Comparison of ENCODE assay signal across 7 cellular contexts in genomic region chr11:73157141-73158010, GRCh38. TPM values are rescaled to one million over a fixed set of nuclear protein-coding genes. Genes with fewer than 3 reads are reported as not detected.
A peak's percentile ranks its signal among the peaks of the same experiment; 100 is the strongest.
DNase-seq lines count a peak whose midpoint lies in the region; ATAC-seq and TF ChIP-seq lines count a peak whose summit lies in the region.

No MANE protein-coding gene starts in this region.

- DNase-seq in lung (ENCODE audit: low spot score): no peak
- DNase-seq in stimulated activated CD4-positive, alpha-beta T cell treated with anti-CD3 and anti-CD28 coated beads, Interleukin-1b, Interleukin-23, amount 100 ng/mL, for 48 hours: no peak
- no peak for DNase-seq in DMS153 (lab: John Stamatoyannopoulos, UW)

- H3K4me1 ChIP-seq in lung (ENCODE audit: control insufficient read depth in 2 of 2, insufficient read depth in 2 of 2, low read length in 2 of 2): peaks cover 11 to 12% of the 10 kb centered on the region in 2 donors

- 25 to 44% methylated on average over 9 of the region's 9 CpGs for WGBS in lung, 2 donors

- H3K9me3 ChIP-seq in lung (ENCODE audit: control insufficient read depth in 2 of 2, insufficient read depth in 1 of 2, low read length in 1 of 2): no peaks in the 10 kb centered on the region

- no peak overlapping the region for H3K27ac Mint-ChIP-seq in activated T-helper 17 cell treated with anti-CD3 and anti-CD28 coated beads, Interleukin-2, amount 50 U/mL, for 72 hours

- H3K27me3 Mint-ChIP-seq in activated T-helper 17 cell treated with anti-CD3 and anti-CD28 coated beads, Interleukin-2, amount 50 U/mL, for 72 hours: no peaks in the 10 kb centered on the region

- H3K4me1 Mint-ChIP-seq in activated T-helper 17 cell treated with anti-CD3 and anti-CD28 coated beads, Interleukin-2, amount 50 U/mL, for 72 hours: peaks cover 36% of the 10 kb centered on the region

- no peaks in the 10 kb centered on the region for H3K36me3 Mint-ChIP-seq in activated T-helper 17 cell treated with anti-CD3 and anti-CD28 coated beads, Interleukin-2, amount 50 U/mL, for 72 hours (ENCODE audit: low read depth)

- TF ChIP-seq CTCF in lung (IDR thresholded peaks at IDR 0.05; ENCODE audit: control extremely low read depth, extremely low read depth): no peak

- ATAC-seq in HG03045 (IDR thresholded peaks at IDR 0.05; ENCODE audit: unreplicated experiment) (peak; percentile 37), lung (ENCODE audit: insufficient read depth, low FRiP score) (no peak), HG02840 (IDR thresholded peaks at IDR 0.05; ENCODE audit: low FRiP score, unreplicated experiment) (no peak)
- ATAC-seq in activated T-helper 17 cell treated with anti-CD3 and anti-CD28 coated beads, Interleukin-2, amount 50 U/mL, for 72 hours (replicated peaks): peak; percentile 47

- peak overlapping the region; percentile 59 to 79 for H3K27ac ChIP-seq in lung (ENCODE audit: low read depth in 1 of 2, low read length in 1 of 2)

- no peak overlapping the region for H3K4me3 Mint-ChIP-seq in activated T-helper 17 cell treated with anti-CD3 and anti-CD28 coated beads, Interleukin-2, amount 50 U/mL, for 72 hours

- H3K4me3 ChIP-seq in lung: no peak overlapping the region

- H3K27me3 ChIP-seq in lung (ENCODE audit: control insufficient read depth, insufficient read depth): no peaks in the 10 kb centered on the region

- no peaks in the 10 kb centered on the region for H3K36me3 ChIP-seq in lung (ENCODE audit: control insufficient read depth in 2 of 2, insufficient read depth in 2 of 2, low read length in 2 of 2)

- TF ChIP-seq POLR2A in GM18526 (IDR thresholded peaks at IDR 0.05; ENCODE audit: extremely low read depth, insufficient read length): peak; percentile 49

- H3K9me3 Mint-ChIP-seq in activated T-helper 17 cell treated with anti-CD3 and anti-CD28 coated beads, Interleukin-2, amount 50 U/mL, for 72 hours: no peaks in the 10 kb centered on the region

RNA-seq across cellular contexts. Expression of gene FCHSD2, which starts 15.3 kb away (rescaled TPM):
- total RNA-seq in activated T-helper 17 cell treated with anti-CD3 and anti-CD28 coated beads, Interleukin-2, amount 50 U/mL, for 72 hours: 10 to 100 TPM; 21.7 to 22.3 TPM
- 10 to 100 TPM; 41.0 to 41.6 TPM for total RNA-seq in lung
- 10 to 100 TPM; 14.7 to 24.2 TPM for polyA plus RNA-seq in lung

Comparison
In these comparisons a context has a peak if more than half of its experiments do, and no peak if none do; other contexts are left out.
1. ATAC-seq: peak in HG03045 (single experiment) and activated T-helper 17 cell treated with anti-CD3 and anti-CD28 coated beads, Interleukin-2, amount 50 U/mL, for 72 hours (single experiment); none in lung (single experiment) and HG02840 (single experiment).